Comparison of ENCODE assay signal across 7 cellular contexts in the genomic region with DNA sequence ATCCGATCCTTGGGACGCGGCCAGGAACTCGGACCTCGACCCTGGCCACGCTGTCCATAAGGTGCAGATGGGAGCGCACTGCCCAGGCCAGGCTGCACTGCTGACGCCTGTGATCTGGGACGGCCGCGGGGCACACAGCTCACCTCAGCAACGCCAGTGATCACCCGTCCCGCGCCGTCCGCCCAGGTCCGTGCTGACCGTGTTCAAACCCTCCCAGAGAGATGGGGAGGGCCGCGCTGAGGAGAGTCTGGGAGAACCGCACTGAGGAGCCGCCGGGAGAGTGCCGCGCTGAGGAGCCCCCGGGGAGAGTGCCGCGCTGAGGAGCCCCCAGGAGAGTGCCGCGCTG. TPM values are rescaled to one million over a fixed set of nuclear protein-coding genes. Genes with fewer than 3 reads are reported as not detected.
DNase-seq lines count a peak whose midpoint lies in the region; ATAC-seq and TF ChIP-seq lines count a peak whose summit lies in the region.

No MANE protein-coding gene starts in this region.

- intact Hi-C loops in PC-9 (cut with micrococcal nuclease; ENCODE audit: unreplicated experiment) = loop anchor here (10.0 kb wide), 1 partner anchor 164 kb away; no protein-coding TSS in a partner anchor

- H3K27ac Mint-ChIP-seq in effector memory CD8-positive, alpha-beta T cell = peak overlapping the region; percentile 54 to 55
- H3K27ac Mint-ChIP-seq in naive B cell = peak overlapping the region; percentile 26 to 66 (median 60)

- CTCF ChIA-PET in PC-9 (lab: Charles Lee) = no interaction called here

- H3K4me1 Mint-ChIP-seq in effector memory CD8-positive, alpha-beta T cell (ENCODE audit: low read depth in 2 of 2) = peaks cover 12 to 14% of the 10 kb centered on the region in 2 donors
- H3K4me1 Mint-ChIP-seq in naive B cell = peaks cover 38 to 47% (median 43%) of the 10 kb centered on the region in 3 donors

- peak overlapping the region; percentile 88 for H3K4me2 ChIP-seq in PC-9

- TF ChIP-seq CTCF in PC-9 (conservative IDR thresholded peaks at IDR 0.05) = no peak

- no peaks in the 10 kb centered on the region for H3K9me2 ChIP-seq in PC-9 (ENCODE audit: insufficient read depth)

- H3K27me3 ChIP-seq in PC-9 (ENCODE audit: insufficient read depth, low read depth) = no peaks in the 10 kb centered on the region

- peak overlapping the region; percentile 80 for H2AFZ ChIP-seq in PC-9

- BruUV-seq in PC-9 (replicated peaks; lab: Mats Ljungman, UMichigan) = no TSS peak

- POLR2A ChIA-PET in PC-9 (lab: Charles Lee; ENCODE audit: unreplicated experiment) = interaction anchor here (0.7 kb wide), 1 partner anchor 1206 kb away, joined by 3 read pairs; no protein-coding TSS in a partner anchor

- H3K4me1 ChIP-seq in PC-9 (replicated peaks; ENCODE audit: insufficient read depth) = peaks cover 14% of the 10 kb centered on the region

- peaks cover 49% of the 10 kb centered on the region for H3K79me2 ChIP-seq in PC-9 (ENCODE audit: low read depth)

- H3K36me3 Mint-ChIP-seq in effector memory CD8-positive, alpha-beta T cell (ENCODE audit: insufficient read depth) = peaks cover 23% of the 10 kb centered on the region
- peaks cover 0 to 2% of the 10 kb centered on the region in 2 donors for H3K36me3 Mint-ChIP-seq in naive B cell

- peak overlapping the region; percentile 83 to 84 for H3K4me3 Mint-ChIP-seq in effector memory CD8-positive, alpha-beta T cell
- H3K4me3 Mint-ChIP-seq in naive B cell = peak overlapping the region; percentile 79 to 92 (median 83)

- H4K20me1 ChIP-seq in PC-9 (ENCODE audit: insufficient read depth) = peaks cover 4% of the 10 kb centered on the region; the same call in 1 of the 2 replicates

- peak overlapping the region; percentile 84 for H3K4me3 ChIP-seq in PC-9

- no peaks in the 10 kb centered on the region for H3K27me3 Mint-ChIP-seq in effector memory CD8-positive, alpha-beta T cell
- H3K27me3 Mint-ChIP-seq in naive B cell = peaks cover 0 to 2% (median 0%) of the 10 kb centered on the region in 3 donors

- H3K9me3 ChIP-seq in PC-9 (ENCODE audit: insufficient read depth, low read depth) = no peaks in the 10 kb centered on the region

- H3F3A ChIP-seq in PC-9 (ENCODE audit: insufficient read depth, low read depth) = no peaks in the 10 kb centered on the region

- no peaks in the 10 kb centered on the region for H3K9me3 Mint-ChIP-seq in effector memory CD8-positive, alpha-beta T cell
- H3K9me3 Mint-ChIP-seq in naive B cell = peaks cover 0 to 3% (median 0%) of the 10 kb centered on the region in 7 donors

- ATAC-seq in GM21528 (IDR thresholded peaks at IDR 0.05; ENCODE audit: low FRiP score, unreplicated experiment) (peak; percentile 16), naive B cell (ENCODE audit: low read depth in 2 of 2) (no peak), HG03045 (IDR thresholded peaks at IDR 0.05; ENCODE audit: unreplicated experiment) (no peak), GM19351 (IDR thresholded peaks at IDR 0.05; ENCODE audit: unreplicated experiment) (no peak)
- no peak for ATAC-seq in effector memory CD8-positive, alpha-beta T cell (replicated peaks)

- no peaks in the 10 kb centered on the region for H3K36me3 ChIP-seq in PC-9 (ENCODE audit: low read depth)

- peak in 1 of 2 experiments; percentile 20 for DNase-seq in PC-9
- DNase-seq in effector memory CD8-positive, alpha-beta T cell = no peak
- DNase-seq in naive B cell = no peak
- no peak for DNase-seq in cerebellar cortex (ENCODE audit: low spot score)

- H3K27ac ChIP-seq in PC-9 = no peak overlapping the region

RNA-seq across cellular contexts. Expression of a gene that starts 0.6 kb away (rescaled TPM):
- total RNA-seq in PC-9 (2021) = 3.4 and 4.3 TPM in 2 replicates
- under 1 TPM; 0.08 to 0.28 (median 0.12) TPM for polyA plus RNA-seq in naive B cell (ENCODE audit: low read depth in 6 of 6)
